Comparison of ENCODE assay signal across 8 cellular contexts in the genomic region with DNA sequence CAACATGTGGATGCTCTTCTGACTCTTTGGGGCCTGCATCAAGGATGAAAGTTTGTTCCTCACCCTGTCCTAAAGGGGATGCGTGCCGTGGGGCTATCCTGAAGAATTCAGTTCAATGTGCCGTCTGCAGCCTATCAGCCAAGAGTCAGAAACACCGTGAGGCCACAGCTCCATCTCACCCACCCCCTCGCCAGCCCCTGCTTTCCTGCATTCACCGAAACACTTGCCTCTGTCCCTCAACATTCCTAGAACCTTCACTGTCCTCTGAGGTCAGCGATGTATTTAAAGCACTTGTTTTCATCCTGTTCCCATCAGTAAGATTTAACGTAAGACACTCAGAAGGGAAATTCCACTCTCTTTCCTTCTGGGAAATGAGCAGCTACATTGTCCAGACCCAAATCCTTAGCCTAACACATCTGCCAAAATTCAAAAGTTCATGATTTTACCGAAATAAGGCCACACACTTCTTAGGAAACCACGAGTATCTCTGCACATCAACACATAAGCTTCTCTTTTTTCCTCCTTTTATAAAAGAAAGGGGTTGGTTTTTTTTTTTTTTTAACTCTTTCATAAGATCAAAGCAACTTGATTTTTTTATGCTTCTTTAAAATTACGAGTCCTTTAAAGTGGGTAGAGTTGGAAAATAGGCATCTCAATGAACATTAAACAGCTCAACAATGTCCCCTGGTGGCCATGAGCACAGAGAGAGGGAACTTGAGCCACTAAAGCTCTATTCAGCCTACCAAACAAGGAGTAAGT.
DNase-seq lines count a peak whose midpoint lies in the region; ATAC-seq and TF ChIP-seq lines count a peak whose summit lies in the region.

No MANE protein-coding gene starts in this region.

- H3K4me3 ChIP-seq in SK-N-MC (no peak overlapping the region), psoas muscle (peak overlapping the region; percentile 7), urinary bladder (ENCODE audit: low read depth, low read length) (no peak overlapping the region)

- WGBS in psoas muscle, 3 donors = 11 to 17% (median 16%) methylated on average over 11 of the region's 11 CpGs
- WGBS in urinary bladder = 36% methylated on average over 11 of the region's 11 CpGs

- H3K27me3 ChIP-seq in psoas muscle (ENCODE audit: insufficient read depth in 3 of 3, low read length in 2 of 3) = no peaks in the 10 kb centered on the region

- intact Hi-C loops in head of caudate nucleus (cut with DNase I) = loop anchor here (5.0 to 10.0 kb wide), 2 partner anchors 180 to 317 kb away; a partner anchor contains a TSS
- intact Hi-C loops in psoas muscle (cut with DNase I) = loop anchor here (1.0 to 5.0 kb wide), 5 partner anchors 117 to 314 kb away; no protein-coding TSS in a partner anchor

- H3K36me3 ChIP-seq in SK-N-MC (ENCODE audit: insufficient read depth, low read length) (no peaks in the 10 kb centered on the region), psoas muscle (ENCODE audit: insufficient read depth in 1 of 2, low read depth in 1 of 2) (no peaks in the 10 kb centered on the region), urinary bladder (ENCODE audit: insufficient read depth) (no peaks in the 10 kb centered on the region)

- H3K4me1 ChIP-seq in psoas muscle (peaks cover 21% of the 10 kb centered on the region), urinary bladder (ENCODE audit: insufficient read depth) (no peaks in the 10 kb centered on the region)

- no peak overlapping the region for H3K9ac ChIP-seq in SK-N-MC (ENCODE audit: insufficient read length)

- H3K9me3 ChIP-seq in SK-N-MC (ENCODE audit: low read depth, low read length) (no peaks in the 10 kb centered on the region), psoas muscle (no peaks in the 10 kb centered on the region)

- H3K27ac ChIP-seq in SK-N-MC = no peak overlapping the region
- H3K27ac ChIP-seq in psoas muscle = peak overlapping the region; percentile 61
- H3K27ac ChIP-seq in urinary bladder (ENCODE audit: low read depth) = peak overlapping the region; percentile 65

- TF ChIP-seq CTCF in psoas muscle (IDR thresholded peaks at IDR 0.05) = peak; percentile 93

- peak; percentile 90 to 94 (median 92) for ATAC-seq in psoas muscle

- peak; percentile 70 for DNase-seq in DMS 273 (lab: John Stamatoyannopoulos, UW; ENCODE audit: unreplicated experiment)
- no peak for DNase-seq in DMS 273 treated with DMSO at 0.1 percent for 48 hours (lab: John Stamatoyannopoulos, UW)
- peak; percentile 46 for DNase-seq in HuH-7 (ENCODE audit: low spot score)
- DNase-seq in SK-N-MC (ENCODE audit: low read depth, low spot score) = peak; percentile 56
- peak; percentile 77 for DNase-seq in activated naive CD4-positive, alpha-beta T cell treated with anti-CD3 and anti-CD28 coated beads, Interleukin-2, amount 50 U/mL, for 16 hours
- peak in 41 of 42 donors; percentile 14 to 90 (median 68) for DNase-seq in head of caudate nucleus
- peak; percentile 55 to 60 for DNase-seq in psoas muscle
